ENCODE assay signal across 35 cellular contexts in genomic region chr7:130006771-130007170, GRCh38.
"Had no signal": no experiment of that assay in that cellular context is flagged by ENCODE, and none has a peak within 500 bp of the region (broad histone marks: within the 10 kb centered on the region; RNA-seq: fewer than 3 reads in every experiment).

No MANE protein-coding gene starts in this region.

- H3K27ac ChIP-seq: adrenal gland, esophagus muscularis mucosa, foreskin keratinocyte, gastrocnemius medialis, VCaP had no signal

- H3K27me3 Mint-ChIP-seq: activated CD4-positive, alpha-beta memory T cell treated with anti-CD3 and anti-CD28 coated beads for 36 hours; activated CD4-positive, alpha-beta T cell treated with anti-CD3 and anti-CD28 coated beads for 36 hours; activated CD4-positive, alpha-beta T cell treated with anti-CD3 and anti-CD28 coated beads, Interleukin-2, amount 10 ng/mL, durations not matched to agents 24 days and 14 days; activated CD8-positive, alpha-beta memory T cell treated with anti-CD3 and anti-CD28 coated beads, Interleukin-2, amount 10 ng/mL, durations not matched to agents 7 days and 5 days; activated naive CD4-positive, alpha-beta T cell treated with anti-CD3 and anti-CD28 coated beads, Interleukin-2, amount 50 U/mL, for 24 hours; activated naive CD8-positive, alpha-beta T cell treated with anti-CD3 and anti-CD28 coated beads for 36 hours; activated naive CD8-positive, alpha-beta T cell treated with anti-CD3 and anti-CD28 coated beads, Interleukin-2, amount 50 U/mL, for 24 hours; effector memory CD8-positive, alpha-beta T cell; T-helper 17 cell had no signal

- H3K27ac Mint-ChIP-seq: activated CD4-positive, alpha-beta memory T cell treated with anti-CD3 and anti-CD28 coated beads for 36 hours; activated CD4-positive, alpha-beta T cell treated with anti-CD3 and anti-CD28 coated beads for 36 hours; activated CD4-positive, alpha-beta T cell treated with anti-CD3 and anti-CD28 coated beads, Interleukin-2, amount 10 ng/mL, durations not matched to agents 24 days and 14 days; activated CD8-positive, alpha-beta memory T cell treated with anti-CD3 and anti-CD28 coated beads, Interleukin-2, amount 10 ng/mL, durations not matched to agents 7 days and 5 days; activated CD8-positive, alpha-beta T cell treated with anti-CD3 and anti-CD28 coated beads, Interleukin-2, amount 10 ng/mL, durations not matched to agents 7 days and 5 days; activated naive CD4-positive, alpha-beta T cell treated with anti-CD3 and anti-CD28 coated beads for 36 hours; activated naive CD8-positive, alpha-beta T cell treated with anti-CD3 and anti-CD28 coated beads for 36 hours; activated naive CD8-positive, alpha-beta T cell treated with anti-CD3 and anti-CD28 coated beads, Interleukin-2, amount 50 U/mL, for 24 hours; activated T-helper 1 cell treated with anti-CD3 and anti-CD28 coated beads, Interleukin-12 subunit alpha, Interleukin-12 subunit beta, Interleukin-2, Interleukin-4 antibody, amounts not matched to agents 30 ng/mL and 10 ng/mL and 1 ng/mL, durations not matched to agents 14 hours and 24 hours and 36 hours; activated T-helper 2 cell treated with anti-CD3 and anti-CD28 coated beads, Interferon-gamma antibody, Interleukin-2, Interleukin-4, amounts not matched to agents 10 μg/mL and 5 μg/mL and 100 μg/mL, durations not matched to agents 14 hours and 24 hours and 36 hours; effector memory CD8-positive, alpha-beta T cell; T-helper 17 cell; T-helper 2 cell treated with Interferon-gamma antibody and Interleukin-4, amounts not matched to agents 5 μg/mL and 100 μg/mL, for 36 hours had no signal

- H3K9me3 Mint-ChIP-seq: activated CD4-positive, alpha-beta memory T cell treated with anti-CD3 and anti-CD28 coated beads for 36 hours; activated CD4-positive, alpha-beta T cell treated with anti-CD3 and anti-CD28 coated beads, Interleukin-2, amount 10 ng/mL, durations not matched to agents 24 days and 14 days; activated naive CD4-positive, alpha-beta T cell treated with anti-CD3 and anti-CD28 coated beads for 36 hours; activated naive CD4-positive, alpha-beta T cell treated with anti-CD3 and anti-CD28 coated beads, Interleukin-2, amount 50 U/mL, for 24 hours; activated naive CD8-positive, alpha-beta T cell treated with anti-CD3 and anti-CD28 coated beads for 36 hours; activated naive CD8-positive, alpha-beta T cell treated with anti-CD3 and anti-CD28 coated beads, Interleukin-2, amount 50 U/mL, for 24 hours; activated T-helper 1 cell treated with anti-CD3 and anti-CD28 coated beads, Interleukin-12 subunit alpha, Interleukin-12 subunit beta, Interleukin-2, Interleukin-4 antibody, amounts not matched to agents 30 ng/mL and 10 ng/mL and 1 ng/mL, durations not matched to agents 14 hours and 24 hours and 36 hours; activated T-helper 2 cell treated with anti-CD3 and anti-CD28 coated beads, Interferon-gamma antibody, Interleukin-2, Interleukin-4, amounts not matched to agents 10 μg/mL and 5 μg/mL and 100 μg/mL, durations not matched to agents 14 hours and 24 hours and 36 hours; effector memory CD8-positive, alpha-beta T cell; T-helper 2 cell treated with Interferon-gamma antibody and Interleukin-4, amounts not matched to agents 5 μg/mL and 100 μg/mL, for 36 hours had no signal

- H3K27me3 ChIP-seq: adrenal gland, body of pancreas, esophagus muscularis mucosa, foreskin keratinocyte, gastrocnemius medialis had no signal

- H3K36me3 ChIP-seq: adrenal gland, esophagus muscularis mucosa, gastrocnemius medialis had no signal

- H3K9me3 ChIP-seq: adrenal gland, body of pancreas, esophagus muscularis mucosa, gastrocnemius medialis had no signal

- H3K4me3 Mint-ChIP-seq: activated CD4-positive, alpha-beta memory T cell treated with anti-CD3 and anti-CD28 coated beads for 36 hours; activated CD4-positive, alpha-beta T cell treated with anti-CD3 and anti-CD28 coated beads for 36 hours; activated CD4-positive, alpha-beta T cell treated with anti-CD3 and anti-CD28 coated beads, Interleukin-2, amount 10 ng/mL, durations not matched to agents 24 days and 14 days; activated CD8-positive, alpha-beta memory T cell treated with anti-CD3 and anti-CD28 coated beads, Interleukin-2, amount 10 ng/mL, durations not matched to agents 7 days and 5 days; activated CD8-positive, alpha-beta T cell treated with anti-CD3 and anti-CD28 coated beads, Interleukin-2, amount 10 ng/mL, durations not matched to agents 7 days and 5 days; activated naive CD4-positive, alpha-beta T cell treated with anti-CD3 and anti-CD28 coated beads for 36 hours; activated naive CD4-positive, alpha-beta T cell treated with anti-CD3 and anti-CD28 coated beads, Interleukin-2, amount 50 U/mL, for 24 hours; activated naive CD8-positive, alpha-beta T cell treated with anti-CD3 and anti-CD28 coated beads for 36 hours; activated naive CD8-positive, alpha-beta T cell treated with anti-CD3 and anti-CD28 coated beads, Interleukin-2, amount 50 U/mL, for 24 hours; activated T-helper 1 cell treated with anti-CD3 and anti-CD28 coated beads, Interleukin-12 subunit alpha, Interleukin-12 subunit beta, Interleukin-2, Interleukin-4 antibody, amounts not matched to agents 30 ng/mL and 10 ng/mL and 1 ng/mL, durations not matched to agents 14 hours and 24 hours and 36 hours; effector memory CD8-positive, alpha-beta T cell; T-helper 2 cell treated with Interferon-gamma antibody and Interleukin-4, amounts not matched to agents 5 μg/mL and 100 μg/mL, for 36 hours had no signal

- ATAC-seq: activated CD4-positive, alpha-beta T cell treated with anti-CD3 and anti-CD28 coated beads for 36 hours; activated CD8-positive, alpha-beta memory T cell treated with anti-CD3 and anti-CD28 coated beads, Interleukin-2, amount 10 ng/mL, durations not matched to agents 7 days and 5 days; activated CD8-positive, alpha-beta T cell treated with anti-CD3 and anti-CD28 coated beads, Interleukin-2, amount 10 ng/mL, durations not matched to agents 7 days and 5 days; activated naive CD8-positive, alpha-beta T cell treated with anti-CD3 and anti-CD28 coated beads, Interleukin-2, amount 50 U/mL, for 24 hours; body of pancreas; effector memory CD8-positive, alpha-beta T cell; foreskin keratinocyte; gastrocnemius medialis; T-helper 17 cell had no signal

- H3K36me3 Mint-ChIP-seq: activated CD4-positive, alpha-beta memory T cell treated with anti-CD3 and anti-CD28 coated beads for 36 hours; activated CD8-positive, alpha-beta memory T cell treated with anti-CD3 and anti-CD28 coated beads, Interleukin-2, amount 10 ng/mL, durations not matched to agents 7 days and 5 days; activated naive CD4-positive, alpha-beta T cell treated with anti-CD3 and anti-CD28 coated beads, Interleukin-2, amount 50 U/mL, for 24 hours; activated naive CD8-positive, alpha-beta T cell treated with anti-CD3 and anti-CD28 coated beads for 36 hours had no signal

- H3K4me3 ChIP-seq: adrenal gland, body of pancreas, esophagus muscularis mucosa, gastrocnemius medialis had no signal

- DNase-seq: activated CD4-positive, alpha-beta memory T cell treated with anti-CD3 and anti-CD28 coated beads for 36 hours; activated CD4-positive, alpha-beta T cell treated with anti-CD3 and anti-CD28 coated beads for 36 hours; activated CD4-positive, alpha-beta T cell treated with anti-CD3 and anti-CD28 coated beads, Interleukin-2, amount 10 ng/mL, durations not matched to agents 24 days and 14 days; activated CD4-positive, CD25-positive, alpha-beta regulatory T cell; activated CD4-positive, CD25-positive, alpha-beta regulatory T cell treated with anti-CD3 and anti-CD28 coated beads, Interleukin-2, amount 50 U/mL, for 72 hours; activated CD8-positive, alpha-beta memory T cell treated with anti-CD3 and anti-CD28 coated beads, Interleukin-2, amount 10 ng/mL, durations not matched to agents 7 days and 5 days; activated CD8-positive, alpha-beta memory T cell treated with anti-CD3 and anti-CD28 coated beads, Interleukin-2, amount 50 U/mL, for 4 hours; activated CD8-positive, alpha-beta T cell treated with anti-CD3 and anti-CD28 coated beads, Interleukin-2, amount 10 ng/mL, durations not matched to agents 7 days and 5 days; activated effector memory CD4-positive, alpha-beta T cell treated with anti-CD3 and anti-CD28 coated beads, Interleukin-2, amount 50 U/mL, for 16 hours; activated naive CD4-positive, alpha-beta T cell treated with anti-CD3 and anti-CD28 coated beads for 36 hours; activated naive CD8-positive, alpha-beta T cell treated with anti-CD3 and anti-CD28 coated beads for 36 hours; activated naive CD8-positive, alpha-beta T cell treated with anti-CD3 and anti-CD28 coated beads, Interleukin-2, amount 50 U/mL, for 24 hours; activated T-cell treated with anti-CD3 and anti-CD28 coated beads, Interleukin-2, amount 50 U/mL, for 1 hour; activated T-cell treated with anti-CD3 and anti-CD28 coated beads, Interleukin-2, amount 50 U/mL, for 48 hours; amygdala; caudate nucleus; cortex of kidney; dermis blood vessel endothelial cell; effector CD4-positive, alpha-beta T cell; effector memory CD8-positive, alpha-beta T cell; erythroblast; foreskin keratinocyte; gastrocnemius medialis; T-helper 1 cell; T-helper 17 cell; T1000 had no signal

- FAIRE-seq: colon had no signal
